ENCODE assay signal across 28 cellular contexts in the genomic region with DNA sequence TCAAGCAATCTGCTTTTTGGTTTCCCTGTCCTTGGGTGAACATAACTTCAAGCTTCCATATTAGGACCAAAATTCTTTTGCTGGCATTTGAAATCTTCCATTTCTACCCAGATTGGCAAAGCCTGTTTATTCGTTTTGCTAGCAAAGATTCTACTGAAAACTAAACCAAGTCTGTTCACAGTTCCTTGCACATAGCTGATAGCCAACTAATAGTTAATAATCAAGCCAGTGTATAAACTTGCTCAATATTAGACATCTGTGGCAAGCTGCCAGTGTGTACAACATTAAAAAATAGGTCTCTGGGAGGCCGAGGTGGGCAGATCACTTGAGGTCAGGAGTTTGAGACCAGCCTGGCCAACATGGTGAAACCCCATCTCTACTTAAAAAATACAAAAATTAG.
"Had no signal": no experiment of that assay in that cellular context is flagged by ENCODE, and none has a peak within 500 bp of the region (broad histone marks: within the 10 kb centered on the region; RNA-seq: fewer than 3 reads in every experiment).

No MANE protein-coding gene starts in this region.

- H3K9me3 Mint-ChIP-seq: activated naive CD4-positive, alpha-beta T cell treated with anti-CD3 and anti-CD28 coated beads for 36 hours; activated naive CD8-positive, alpha-beta T cell treated with anti-CD3 and anti-CD28 coated beads for 36 hours; activated T-helper 1 cell treated with anti-CD3 and anti-CD28 coated beads, Interleukin-12 subunit alpha, Interleukin-12 subunit beta, Interleukin-2, Interleukin-4 antibody, amounts not matched to agents 30 ng/mL and 10 ng/mL and 1 ng/mL, durations not matched to agents 14 hours and 24 hours and 36 hours; T-helper 2 cell treated with Interferon-gamma antibody and Interleukin-4, amounts not matched to agents 5 μg/mL and 100 μg/mL, for 36 hours had no signal

- FAIRE-seq: urothelium cell line had no signal

- H3K27me3 ChIP-seq: adrenal gland, brain microvascular endothelial cell, dorsolateral prefrontal cortex, gastroesophageal sphincter, left lung, pancreas, right atrium auricular region, tibial nerve had no signal

- ATAC-seq: gastroesophageal sphincter, left lung, psoas muscle had no signal

- H3K4me3 Mint-ChIP-seq: activated naive CD4-positive, alpha-beta T cell treated with anti-CD3 and anti-CD28 coated beads for 36 hours; activated naive CD8-positive, alpha-beta T cell treated with anti-CD3 and anti-CD28 coated beads for 36 hours; activated T-helper 1 cell treated with anti-CD3 and anti-CD28 coated beads, Interleukin-12 subunit alpha, Interleukin-12 subunit beta, Interleukin-2, Interleukin-4 antibody, amounts not matched to agents 30 ng/mL and 10 ng/mL and 1 ng/mL, durations not matched to agents 14 hours and 24 hours and 36 hours; nephron progenitor cell; T-helper 2 cell treated with Interferon-gamma antibody and Interleukin-4, amounts not matched to agents 5 μg/mL and 100 μg/mL, for 36 hours had no signal

- H3K27ac Mint-ChIP-seq: activated naive CD4-positive, alpha-beta T cell treated with anti-CD3 and anti-CD28 coated beads for 36 hours; activated naive CD8-positive, alpha-beta T cell treated with anti-CD3 and anti-CD28 coated beads for 36 hours; activated T-helper 1 cell treated with anti-CD3 and anti-CD28 coated beads, Interleukin-12 subunit alpha, Interleukin-12 subunit beta, Interleukin-2, Interleukin-4 antibody, amounts not matched to agents 30 ng/mL and 10 ng/mL and 1 ng/mL, durations not matched to agents 14 hours and 24 hours and 36 hours; nephron progenitor cell; T-helper 2 cell treated with Interferon-gamma antibody and Interleukin-4, amounts not matched to agents 5 μg/mL and 100 μg/mL, for 36 hours had no signal

- H3K36me3 ChIP-seq: adrenal gland, brain microvascular endothelial cell, gastroesophageal sphincter, left lung, pancreas, right atrium auricular region, tibial nerve had no signal

- H3K27ac ChIP-seq: adrenal gland, brain microvascular endothelial cell, coronary artery, left lung, psoas muscle, right atrium auricular region, tibial nerve had no signal

- DNase-seq: activated CD4-positive, alpha-beta T cell treated with anti-CD3 and anti-CD28 coated beads for 48 hours; activated CD4-positive, alpha-beta T cell treated with anti-CD3 and anti-CD28 coated beads, Interleukin-2, amount 50 U/mL, for 48 hours; activated CD8-positive, alpha-beta memory T cell treated with anti-CD3 and anti-CD28 coated beads for 24 hours; activated effector memory CD4-positive, alpha-beta T cell treated with anti-CD3 and anti-CD28 coated beads, Interleukin-2, amount 50 U/mL, for 16 hours; activated naive CD4-positive, alpha-beta T cell treated with anti-CD3 and anti-CD28 coated beads for 36 hours; activated naive CD8-positive, alpha-beta T cell treated with anti-CD3 and anti-CD28 coated beads for 36 hours; aorta; brain microvascular endothelial cell; dorsolateral prefrontal cortex; effector memory CD4-positive, alpha-beta T cell; head of caudate nucleus; hippocampal formation; left lung; nephron progenitor cell; psoas muscle; stimulated activated CD4-positive, alpha-beta T cell treated with anti-CD3 and anti-CD28 coated beads, Interleukin-2, amount 100 ng/mL, for 48 hours; stimulated activated naive CD4-positive, alpha-beta T cell treated with Interleukin-2 at 50 U/mL for 16 hours; T-helper 1 cell had no signal

- H3K4me3 ChIP-seq: adrenal gland, coronary artery, gastroesophageal sphincter, left lung, lung, pancreas, psoas muscle, right atrium auricular region, tibial nerve had no signal

- H3K9me3 ChIP-seq: adrenal gland, gastroesophageal sphincter, left lung, pancreas, psoas muscle, right atrium auricular region, tibial nerve had no signal
